Comparison of ENCODE assay signal across 28 cellular contexts in the genomic region with DNA sequence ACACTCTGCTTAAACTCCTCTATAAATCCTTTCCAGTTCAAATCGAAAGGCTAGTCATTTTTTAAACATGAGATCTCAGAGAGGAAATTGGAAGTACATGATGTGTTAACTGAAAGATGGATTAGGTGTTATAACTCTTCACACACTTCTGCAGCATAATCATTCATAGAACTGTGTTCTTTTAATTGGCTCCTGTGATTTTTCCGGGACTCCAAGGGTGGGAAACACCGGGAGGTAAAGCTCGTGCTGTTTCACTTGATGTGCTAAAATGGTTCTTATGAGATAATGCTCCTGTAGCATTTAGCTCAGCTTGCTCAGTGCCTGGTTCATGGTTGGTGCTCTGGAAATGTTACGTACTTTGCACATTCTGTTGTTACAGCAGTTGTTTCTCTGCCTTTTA.
"Had no signal": no experiment of that assay in that cellular context is flagged by ENCODE, and none has a peak within 500 bp of the region (broad histone marks: within the 10 kb centered on the region; RNA-seq: fewer than 3 reads in every experiment).

No MANE protein-coding gene starts in this region.

- ATAC-seq: activated naive CD4-positive, alpha-beta T cell treated with anti-CD3 and anti-CD28 coated beads, Interleukin-2, amount 50 U/mL, for 72 hours; activated T-cell treated with anti-CD3 and anti-CD28 coated beads, Interleukin-2, amount 50 U/mL, for 72 hours; effector memory CD8-positive, alpha-beta T cell; foreskin keratinocyte; gastrocnemius medialis; heart left ventricle had no signal

- H3K27me3 Mint-ChIP-seq: activated CD4-positive, alpha-beta memory T cell treated with anti-CD3 and anti-CD28 coated beads, Interleukin-2, amount 10 ng/mL, durations not matched to agents 7 days and 5 days; activated CD4-positive, alpha-beta T cell treated with anti-CD3 and anti-CD28 coated beads, Interleukin-2, amount 10 ng/mL, durations not matched to agents 7 days and 5 days; activated naive CD4-positive, alpha-beta T cell treated with anti-CD3 and anti-CD28 coated beads, Interleukin-2, amount 10 ng/mL, durations not matched to agents 7 days and 5 days; activated naive CD8-positive, alpha-beta T cell treated with anti-CD3 and anti-CD28 coated beads, Interleukin-2, amount 10 ng/mL, durations not matched to agents 7 days and 5 days; activated T-cell treated with anti-CD3 and anti-CD28 coated beads, Interleukin-2, amount 50 U/mL, for 24 hours; effector memory CD8-positive, alpha-beta T cell had no signal

- H3K4me1 ChIP-seq: ascending aorta, esophagus muscularis mucosa, foreskin keratinocyte, gastrocnemius medialis had no signal

- H3K36me3 Mint-ChIP-seq: activated naive CD4-positive, alpha-beta T cell treated with anti-CD3 and anti-CD28 coated beads, Interleukin-2, amount 50 U/mL, for 72 hours had no signal

- H3K9me3 Mint-ChIP-seq: activated CD4-positive, alpha-beta memory T cell treated with anti-CD3 and anti-CD28 coated beads, Interleukin-2, amount 10 ng/mL, durations not matched to agents 7 days and 5 days; activated CD4-positive, alpha-beta T cell treated with anti-CD3 and anti-CD28 coated beads, Interleukin-2, amount 10 ng/mL, durations not matched to agents 7 days and 5 days; activated naive CD4-positive, alpha-beta T cell treated with anti-CD3 and anti-CD28 coated beads, Interleukin-2, amount 10 ng/mL, durations not matched to agents 7 days and 5 days; activated naive CD4-positive, alpha-beta T cell treated with anti-CD3 and anti-CD28 coated beads, Interleukin-2, amount 50 U/mL, for 72 hours; activated T-cell treated with anti-CD3 and anti-CD28 coated beads, Interleukin-2, amount 50 U/mL, for 24 hours; activated T-cell treated with anti-CD3 and anti-CD28 coated beads, Interleukin-2, amount 50 U/mL, for 72 hours; effector memory CD8-positive, alpha-beta T cell had no signal

- DNase-seq: activated CD4-positive, alpha-beta memory T cell treated with anti-CD3 and anti-CD28 coated beads, Interleukin-2, amount 10 ng/mL, durations not matched to agents 7 days and 5 days; activated CD4-positive, alpha-beta T cell treated with anti-CD3 and anti-CD28 coated beads for 1 hour; activated CD4-positive, alpha-beta T cell treated with anti-CD3 and anti-CD28 coated beads for 4 hours; activated CD4-positive, alpha-beta T cell treated with anti-CD3 and anti-CD28 coated beads, Interleukin-2, amount 10 ng/mL, durations not matched to agents 7 days and 5 days; activated CD4-positive, alpha-beta T cell treated with anti-CD3 and anti-CD28 coated beads, Interleukin-2, amount 50 U/mL, for 4 hours; activated CD8-positive, alpha-beta memory T cell treated with anti-CD3 and anti-CD28 coated beads, Interleukin-2, amount 50 U/mL, for 48 hours; activated gamma-delta T cell; activated naive CD4-positive, alpha-beta T cell; activated naive CD4-positive, alpha-beta T cell treated with anti-CD3 and anti-CD28 coated beads, Interleukin-2, amount 10 ng/mL, durations not matched to agents 7 days and 5 days; activated naive CD8-positive, alpha-beta T cell treated with anti-CD3 and anti-CD28 coated beads, Interleukin-2, amount 10 ng/mL, durations not matched to agents 7 days and 5 days; activated T-cell treated with anti-CD3 and anti-CD28 coated beads for 4 hours; activated T-cell treated with anti-CD3 and anti-CD28 coated beads, Interleukin-2, amount 50 U/mL, for 24 hours; activated T-cell treated with anti-CD3 and anti-CD28 coated beads, Interleukin-2, amount 50 U/mL, for 72 hours; brain microvascular endothelial cell; caudate nucleus; cortex of kidney; dermis blood vessel endothelial cell; effector CD4-positive, alpha-beta T cell; effector memory CD8-positive, alpha-beta T cell; erythroblast; foreskin keratinocyte; gastrocnemius medialis; glutamatergic neuron; heart left ventricle; hypothalamus had no signal

- H3K4me3 ChIP-seq: ascending aorta, esophagus muscularis mucosa, gastrocnemius medialis, heart left ventricle had no signal

- H3K9me3 ChIP-seq: ascending aorta, esophagus muscularis mucosa, gastrocnemius medialis, heart left ventricle had no signal

- H3K27ac Mint-ChIP-seq: activated CD4-positive, alpha-beta memory T cell treated with anti-CD3 and anti-CD28 coated beads, Interleukin-2, amount 10 ng/mL, durations not matched to agents 7 days and 5 days; activated CD4-positive, alpha-beta T cell treated with anti-CD3 and anti-CD28 coated beads, Interleukin-2, amount 10 ng/mL, durations not matched to agents 7 days and 5 days; activated naive CD4-positive, alpha-beta T cell treated with anti-CD3 and anti-CD28 coated beads, Interleukin-2, amount 10 ng/mL, durations not matched to agents 7 days and 5 days; activated naive CD4-positive, alpha-beta T cell treated with anti-CD3 and anti-CD28 coated beads, Interleukin-2, amount 50 U/mL, for 72 hours; activated naive CD8-positive, alpha-beta T cell treated with anti-CD3 and anti-CD28 coated beads, Interleukin-2, amount 10 ng/mL, durations not matched to agents 7 days and 5 days; activated T-cell treated with anti-CD3 and anti-CD28 coated beads, Interleukin-2, amount 50 U/mL, for 24 hours; activated T-cell treated with anti-CD3 and anti-CD28 coated beads, Interleukin-2, amount 50 U/mL, for 72 hours; effector memory CD8-positive, alpha-beta T cell had no signal

- H3K27me3 ChIP-seq: ascending aorta, brain microvascular endothelial cell, esophagus muscularis mucosa, foreskin keratinocyte, gastrocnemius medialis, heart left ventricle had no signal

- H3K4me3 Mint-ChIP-seq: activated CD4-positive, alpha-beta memory T cell treated with anti-CD3 and anti-CD28 coated beads, Interleukin-2, amount 10 ng/mL, durations not matched to agents 7 days and 5 days; activated CD4-positive, alpha-beta T cell treated with anti-CD3 and anti-CD28 coated beads, Interleukin-2, amount 10 ng/mL, durations not matched to agents 7 days and 5 days; activated naive CD4-positive, alpha-beta T cell treated with anti-CD3 and anti-CD28 coated beads, Interleukin-2, amount 10 ng/mL, durations not matched to agents 7 days and 5 days; activated naive CD8-positive, alpha-beta T cell treated with anti-CD3 and anti-CD28 coated beads, Interleukin-2, amount 10 ng/mL, durations not matched to agents 7 days and 5 days; activated T-cell treated with anti-CD3 and anti-CD28 coated beads, Interleukin-2, amount 50 U/mL, for 24 hours; activated T-cell treated with anti-CD3 and anti-CD28 coated beads, Interleukin-2, amount 50 U/mL, for 72 hours; effector memory CD8-positive, alpha-beta T cell had no signal

- H3K27ac ChIP-seq: ascending aorta, brain microvascular endothelial cell, esophagus muscularis mucosa, foreskin keratinocyte, gastrocnemius medialis, heart left ventricle had no signal

- H3K36me3 ChIP-seq: ascending aorta, brain microvascular endothelial cell, gastrocnemius medialis had no signal
